Comparison of ENCODE assay signal across 11 cellular contexts in the genomic region with DNA sequence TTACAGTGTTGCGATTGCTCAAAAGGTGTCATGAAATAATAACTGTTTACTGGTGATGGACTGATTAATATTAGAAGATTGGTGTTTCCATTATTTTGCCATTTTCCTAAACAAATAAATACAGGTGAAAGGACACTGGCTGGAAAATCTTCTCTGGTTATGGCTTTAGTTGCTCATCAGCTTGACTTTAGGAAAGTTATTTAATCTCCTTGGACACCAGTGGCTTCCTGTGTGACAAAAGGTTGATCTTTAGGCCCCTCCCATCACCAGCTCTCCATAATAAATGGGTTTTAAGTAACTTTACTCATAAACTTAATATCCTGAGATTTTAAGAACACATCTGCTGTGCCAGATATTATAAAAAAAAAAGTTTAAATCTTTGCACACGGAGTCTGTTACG. TPM values are rescaled to one million over a fixed set of nuclear protein-coding genes. Genes with fewer than 3 reads are reported as not detected.
DNase-seq lines count a peak whose midpoint lies in the region; ATAC-seq, FAIRE-seq and TF ChIP-seq lines count a peak whose summit lies in the region.
"Had no signal": no experiment of that assay in that cellular context is flagged by ENCODE, and none has a peak within 500 bp of the region (broad histone marks: within the 10 kb centered on the region; RNA-seq: fewer than 3 reads in every experiment).

No MANE protein-coding gene starts in this region.

- intact Hi-C loops in natural killer cell (cut with micrococcal nuclease): no loop called here

- H3K4me3 Mint-ChIP-seq in natural killer cell: peak overlapping the region; percentile 52
- H3K4me3 Mint-ChIP-seq: activated T-cell treated with anti-CD3 and anti-CD28 coated beads, Interleukin-2, amount 50 U/mL, for 24 hours had no signal

- H3K9ac ChIP-seq in SK-N-SH: peak overlapping the region; percentile 58; the same call in 1 of the 2 replicates

- H3K27me3 ChIP-seq in SK-N-SH (ENCODE audit: insufficient read depth) (no peaks in the 10 kb centered on the region), upper lobe of left lung (no peaks in the 10 kb centered on the region)

- H3K4me3 ChIP-seq in SK-N-SH (ENCODE audit: low read depth in 2 of 2, low read length in 1 of 2): peak overlapping the region; percentile 56 to 61; a peak in 3 of 4 replicates
- H3K4me3 ChIP-seq in upper lobe of left lung: peak overlapping the region in 3 of 4 donors; percentile 49 to 62 (median 60)

- no peaks in the 10 kb centered on the region for H4K20me1 ChIP-seq in SK-N-SH (ENCODE audit: insufficient read depth)

- H3K36me3 ChIP-seq in SK-N-SH (replicated peaks in 1 of 2; ENCODE audit: control insufficient read depth in 1 of 2, insufficient read depth in 2 of 2, low read length in 1 of 2) (no peaks in the 10 kb centered on the region), upper lobe of left lung (no peaks in the 10 kb centered on the region)

- no peaks in the 10 kb centered on the region for H3K79me2 ChIP-seq in SK-N-SH (ENCODE audit: insufficient read depth)

- no peak for TF ChIP-seq CTCF in SK-N-SH (IDR thresholded peaks at IDR 0.05)
- no peak for TF ChIP-seq CTCF in natural killer cell (IDR thresholded peaks at IDR 0.05)
- no peak for TF ChIP-seq CTCF in upper lobe of left lung (IDR thresholded peaks at IDR 0.05)

- no peaks in the 10 kb centered on the region; a peak in 1 of 4 replicates for H3K4me1 ChIP-seq in SK-N-SH (ENCODE audit: control insufficient read depth in 1 of 2, insufficient read depth in 2 of 2, low read depth in 1 of 2, low read length in 1 of 2)
- H3K4me1 ChIP-seq in upper lobe of left lung: peaks cover 0 to 10% (median 3%) of the 10 kb centered on the region in 4 donors

- H3K27ac ChIP-seq in SK-N-SH (ENCODE audit: low read depth in 2 of 2, low read length in 1 of 2) (peak overlapping the region; percentile 39 to 71; a peak in 3 of 4 replicates), upper lobe of left lung (peak overlapping the region in 1 of 4 donors; percentile 76)

- no peaks in the 10 kb centered on the region for H3K9me3 ChIP-seq in SK-N-SH
- H3K9me3 ChIP-seq in upper lobe of left lung: no peaks in the 10 kb centered on the region

- H3K4me2 ChIP-seq in SK-N-SH: peak overlapping the region; percentile 52; the same call in 1 of the 2 replicates

- TF ChIP-seq EP300 in SK-N-SH (IDR thresholded peaks at IDR 0.05; ENCODE audit: borderline replicate concordance in 1 of 2, low read depth in 1 of 2, low read length in 1 of 2): no peak
- TF ChIP-seq EP300 in upper lobe of left lung (IDR thresholded peaks at IDR 0.05): no peak

- no peak for DNase-seq in SK-N-SH
- no peak for DNase-seq in natural killer cell
- DNase-seq in upper lobe of left lung: no peak
- no peak for DNase-seq in COR-L47 (lab: John Stamatoyannopoulos, UW)
- DNase-seq: activated T-cell treated with anti-CD3 and anti-CD28 coated beads, Interleukin-2, amount 50 U/mL, for 24 hours; effector CD8-positive, alpha-beta T cell; SW 1271 had no signal

- peak overlapping the region; percentile 63; the same call in 1 of the 2 replicates for H2AFZ ChIP-seq in SK-N-SH (ENCODE audit: low read depth)

- 78% methylated on average over 3 of the region's 3 CpGs for WGBS in SK-N-SH (ENCODE audit: low lambda C conversion rate)
- 70 to 72% methylated on average over 3 of the region's 3 CpGs for WGBS in upper lobe of left lung, 2 donors

- no peaks in the 10 kb centered on the region for H3K4me1 Mint-ChIP-seq in natural killer cell

- H3K9me2 ChIP-seq in SK-N-SH: no peaks in the 10 kb centered on the region

- POLR2A ChIA-PET in SK-N-SH (lab: Yijun Ruan, JAX): no interaction called here

- no peak for TF ChIP-seq RAD21 in SK-N-SH (IDR thresholded peaks at IDR 0.05; ENCODE audit: low read length)

- no peaks in the 10 kb centered on the region for H3K9me3 Mint-ChIP-seq in natural killer cell
- H3K9me3 Mint-ChIP-seq: activated T-cell treated with anti-CD3 and anti-CD28 coated beads, Interleukin-2, amount 50 U/mL, for 24 hours had no signal

- no peak for TF ChIP-seq POLR2A in upper lobe of left lung (IDR thresholded peaks at IDR 0.05)

- peaks cover 13% of the 10 kb centered on the region for H3F3A ChIP-seq in SK-N-SH (replicated peaks; ENCODE audit: insufficient read depth)

- CTCF ChIA-PET in SK-N-SH (lab: Yijun Ruan, JAX): interaction anchor here (1.4 kb wide), 1 partner anchor 69 kb away, joined by 3 read pairs; no protein-coding TSS in a partner anchor

- ATAC-seq in SK-N-SH treated with all-trans-retinoic acid at 6 μM for 48 hours: no peak
- ATAC-seq in natural killer cell: no peak
- no peak for ATAC-seq in upper lobe of left lung (ENCODE audit: low FRiP score in 2 of 2)
- ATAC-seq in HG02973 (IDR thresholded peaks at IDR 0.05; ENCODE audit: unreplicated experiment): no peak
- no peak for ATAC-seq in GM21737 (IDR thresholded peaks at IDR 0.05; ENCODE audit: unreplicated experiment)

- peak; percentile 88 for FAIRE-seq in endometrium (lab: Jason Lieb, UNC)

- no peak overlapping the region for H3K27ac Mint-ChIP-seq in natural killer cell
- H3K27ac Mint-ChIP-seq: activated T-cell treated with anti-CD3 and anti-CD28 coated beads, Interleukin-2, amount 50 U/mL, for 24 hours had no signal

- H3K36me3 Mint-ChIP-seq in natural killer cell: no peaks in the 10 kb centered on the region

- peaks cover 18 to 31% of the 10 kb centered on the region in 2 donors for H3K27me3 Mint-ChIP-seq in natural killer cell (ENCODE audit: low read depth in 2 of 2)

TF ChIP-seq in SK-N-SH, 30 proteins besides CTCF, POLR2A, EP300 and RAD21 (continues in another document):
- no peak for TF ChIP-seq RCOR1 (IDR thresholded peaks at IDR 0.05; ENCODE audit: low read length)
- no peak for TF ChIP-seq POLR2AphosphoS5 (IDR thresholded peaks at IDR 0.05; ENCODE audit: low read depth, low read length)
- TF ChIP-seq, protein P1, sequence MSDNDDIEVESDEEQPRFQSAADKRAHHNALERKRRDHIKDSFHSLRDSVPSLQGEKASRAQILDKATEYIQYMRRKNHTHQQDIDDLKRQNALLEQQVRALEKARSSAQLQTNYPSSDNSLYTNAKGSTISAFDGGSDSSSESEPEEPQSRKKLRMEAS (IDR thresholded peaks at IDR 0.05; ENCODE audit: low read depth): no peak
- TF ChIP-seq SIN3A (IDR thresholded peaks at IDR 0.05; ENCODE audit: borderline replicate concordance, low read depth, low read length): no peak
- TF ChIP-seq, protein P2, sequence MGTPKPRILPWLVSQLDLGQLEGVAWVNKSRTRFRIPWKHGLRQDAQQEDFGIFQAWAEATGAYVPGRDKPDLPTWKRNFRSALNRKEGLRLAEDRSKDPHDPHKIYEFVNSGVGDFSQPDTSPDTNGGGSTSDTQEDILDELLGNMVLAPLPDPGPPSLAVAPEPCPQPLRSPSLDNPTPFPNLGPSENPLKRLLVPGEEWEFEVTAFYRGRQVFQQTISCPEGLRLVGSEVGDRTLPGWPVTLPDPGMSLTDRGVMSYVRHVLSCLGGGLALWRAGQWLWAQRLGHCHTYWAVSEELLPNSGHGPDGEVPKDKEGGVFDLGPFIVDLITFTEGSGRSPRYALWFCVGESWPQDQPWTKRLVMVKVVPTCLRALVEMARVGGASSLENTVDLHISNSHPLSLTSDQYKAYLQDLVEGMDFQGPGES (IDR thresholded peaks at IDR 0.05; ENCODE audit: low read depth, low read length): no peak
- TF ChIP-seq TAF1 (IDR thresholded peaks at IDR 0.05; ENCODE audit: borderline replicate concordance, low read depth, low read length): no peak
- TF ChIP-seq RXRA (IDR thresholded peaks at IDR 0.05; ENCODE audit: borderline replicate concordance, low read depth): no peak

TF ChIP-seq in SK-N-SH treated with all-trans-retinoic acid at 6 μM for 48 hours, 23 proteins besides CTCF, POLR2A, EP300 and RAD21:
- TF ChIP-seq ISL1 (CRISPR knock-in tag; IDR thresholded peaks at IDR 0.05): no peak

RNA-seq across cellular contexts. Expression of a gene that starts 0.7 kb away (rescaled TPM):
- polyA plus RNA-seq in SK-N-SH (2012; rRNA removed): 0.71 and 0.94 TPM in 2 replicates
- polyA plus RNA-seq in SK-N-SH (2012; cell fraction: cytosol; rRNA removed): 1.6 and 2.2 TPM in 2 replicates
- 0.11 and 0.44 TPM in 2 replicates for polyA plus RNA-seq in SK-N-SH (2012; cell fraction: nucleus; rRNA removed)
- total RNA-seq in natural killer cell (not detected), upper lobe of left lung (10 to 100 TPM in 1 of 6 donors, 1 to 10 TPM in 4, not detected in 1; 1.3 to 12.2 (median 2.3) TPM)
